ENCODE assay signal across 2 cellular contexts in genomic region chr17:2192367-2193028, GRCh38.
TF ChIP-seq lines count a peak whose summit lies in the region.

No MANE protein-coding gene starts in this region.

TF ChIP-seq in GM23338, 12 proteins besides CTCF, POLR2A, EP300 and RAD21 (continued from another document):
- no peak for TF ChIP-seq ZNF462 (CRISPR knock-in tag; IDR thresholded peaks at IDR 0.05)
- no peak for TF ChIP-seq NANOG (IDR thresholded peaks at IDR 0.05; ENCODE audit: borderline replicate concordance)
- TF ChIP-seq STAT1 (IDR thresholded peaks at IDR 0.05; ENCODE audit: unreplicated experiment): no peak
- TF ChIP-seq JUNB (IDR thresholded peaks at IDR 0.05; ENCODE audit: unreplicated experiment): no peak
- no peak for TF ChIP-seq POLR2AphosphoS5 (IDR thresholded peaks at IDR 0.05; ENCODE audit: low read depth)
- no peak for TF ChIP-seq REST (IDR thresholded peaks at IDR 0.05; ENCODE audit: unreplicated experiment)
- no peak for TF ChIP-seq EZH2phosphoT487 (IDR thresholded peaks at IDR 0.05; ENCODE audit: unreplicated experiment)
- no peak for TF ChIP-seq ZNF331 (CRISPR knock-in tag; IDR thresholded peaks at IDR 0.05; ENCODE audit: low read depth)

TF ChIP-seq in SK-N-SH, 30 proteins besides CTCF, POLR2A, EP300 and RAD21 (continued from another document):
- TF ChIP-seq REST (IDR thresholded peaks at IDR 0.05; ENCODE audit: low read depth, low read length) (peak; percentile 28), ELF1 (IDR thresholded peaks at IDR 0.05) (peak; percentile 58), IRF3 (IDR thresholded peaks at IDR 0.05; ENCODE audit: low read depth, low read length) (no peak), USF2 (IDR thresholded peaks at IDR 0.05; ENCODE audit: borderline replicate concordance, low read depth, low read length) (no peak), GABPA (IDR thresholded peaks at IDR 0.05; ENCODE audit: low read depth) (peak; percentile 59), USF1 (IDR thresholded peaks at IDR 0.05; ENCODE audit: borderline replicate concordance, low read depth) (peak; percentile 47; the same call in 1 of the 2 replicates), NFIC (IDR thresholded peaks at IDR 0.05; ENCODE audit: borderline replicate concordance) (peak; percentile 99), ZBTB33 (IDR thresholded peaks at IDR 0.05; ENCODE audit: borderline replicate concordance, low read depth) (peak; percentile 64; the same call in 1 of the 2 replicates), FOSL2 (IDR thresholded peaks at IDR 0.05; ENCODE audit: borderline replicate concordance, low read depth) (peak; percentile 84; the same call in 1 of the 2 replicates), RFX5 (IDR thresholded peaks at IDR 0.05; ENCODE audit: low read length) (no peak), TCF12 (IDR thresholded peaks at IDR 0.05) (peak; percentile 99), RXRA (IDR thresholded peaks at IDR 0.05; ENCODE audit: borderline replicate concordance, low read depth) (peak; percentile 97), RCOR1 (IDR thresholded peaks at IDR 0.05; ENCODE audit: low read length) (no peak), EZH2phosphoT487 (IDR thresholded peaks at IDR 0.05; ENCODE audit: borderline replicate concordance, low read depth) (no peak), FOXM1 (IDR thresholded peaks at IDR 0.05; ENCODE audit: low read depth) (peak; percentile 91), NRF1 (IDR thresholded peaks at IDR 0.05; ENCODE audit: low read depth, low read length) (no peak), POLR2AphosphoS5 (IDR thresholded peaks at IDR 0.05; ENCODE audit: low read depth, low read length) (peak; percentile 93), TAF1 (IDR thresholded peaks at IDR 0.05; ENCODE audit: borderline replicate concordance, low read depth, low read length) (peak; percentile 42; the same call in 1 of the 2 replicates), CHD2 (IDR thresholded peaks at IDR 0.05; ENCODE audit: low read length, partially characterized antibody) (no peak), SMC3 (IDR thresholded peaks at IDR 0.05; ENCODE audit: low read depth, low read length) (no peak), GATA2 (CRISPR knock-in tag; IDR thresholded peaks at IDR 0.05) (no peak), SIN3A (IDR thresholded peaks at IDR 0.05; ENCODE audit: borderline replicate concordance, low read depth, low read length) (peak; percentile 62; the same call in 1 of the 2 replicates), MXI1 (IDR thresholded peaks at IDR 0.05; ENCODE audit: low read depth, low read length) (no peak), TEAD4 (IDR thresholded peaks at IDR 0.05; ENCODE audit: borderline replicate concordance, insufficient read depth) (peak; percentile 94), MAX (IDR thresholded peaks at IDR 0.05; ENCODE audit: low read depth) (peak; percentile 85), FOXJ3 (CRISPR knock-in tag; IDR thresholded peaks at IDR 0.05) (no peak), JUND (IDR thresholded peaks at IDR 0.05) (peak; percentile 97), YY1 (IDR thresholded peaks at IDR 0.05; ENCODE audit: low read depth) (no peak; the same call in 1 of the 2 replicates)
TF ChIP-seq in SK-N-SH: peak in this region for 17.
